11 cellular contexts compared by ENCODE assay signal in the genomic region with DNA sequence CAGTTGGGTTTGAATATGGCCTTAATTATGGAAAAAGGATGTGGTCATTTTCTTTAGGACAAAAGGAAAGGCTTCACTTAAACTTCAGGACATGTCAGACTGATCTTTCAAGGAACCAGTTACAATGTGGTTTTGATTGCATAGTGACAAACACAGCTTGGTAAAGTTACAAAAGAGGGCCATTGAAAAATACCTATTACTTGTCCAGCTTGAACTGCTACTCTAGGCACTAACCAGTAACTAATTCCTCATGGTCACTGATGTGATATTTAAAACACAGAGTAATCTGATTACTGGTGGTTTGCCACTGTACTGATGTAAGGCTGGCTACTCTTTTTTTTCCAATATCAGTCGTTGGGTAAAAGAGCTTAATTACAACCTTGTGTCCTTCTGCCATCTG. TPM values are rescaled to one million over a fixed set of nuclear protein-coding genes. Genes with fewer than 3 reads are reported as not detected.
DNase-seq lines count a peak whose midpoint lies in the region; ATAC-seq and TF ChIP-seq lines count a peak whose summit lies in the region.
"Had no signal": no experiment of that assay in that cellular context is flagged by ENCODE, and none has a peak within 500 bp of the region (broad histone marks: within the 10 kb centered on the region; RNA-seq: fewer than 3 reads in every experiment).

No MANE protein-coding gene starts in this region.

- peaks cover 28% of the 10 kb centered on the region for H3F3A ChIP-seq in GM23248 (ENCODE audit: insufficient read depth)

- H3K79me2 ChIP-seq in GM23248 (ENCODE audit: insufficient read depth): peaks cover 12% of the 10 kb centered on the region

- no peak for ATAC-seq in GM18867 (IDR thresholded peaks at IDR 0.05; ENCODE audit: unreplicated experiment)

- peak overlapping the region; percentile 70 for H3K27ac ChIP-seq in GM23248
- peak overlapping the region; percentile 54 to 79 for H3K27ac ChIP-seq in coronary artery
- peak overlapping the region; percentile 77 to 97 (median 94) for H3K27ac ChIP-seq in sigmoid colon
- H3K27ac ChIP-seq in ovary: no peak overlapping the region

- 9 to 14% methylated on average over 1 of the region's 1 CpG for WGBS in GM23248 (ENCODE audit: low coverage in 1 of 2, low lambda C conversion rate in 2 of 2, missing lambda C conversion rate in 2 of 2), 2 experiments
- 83 to 93% methylated on average over 1 of the region's 1 CpG for WGBS in sigmoid colon, 2 donors
- 71 to 83% (median 80%) methylated on average over 1 of the region's 1 CpG for WGBS in ovary, 3 donors

- H3K9ac ChIP-seq in GM23248: 0 out of 2 replicates have a peak overlapping the region, but pooled peaks have one; percentile 10

- no peak for TF ChIP-seq CTCF in coronary artery (IDR thresholded peaks at IDR 0.05)
- TF ChIP-seq CTCF in sigmoid colon (IDR thresholded peaks at IDR 0.05): no peak
- no peak for TF ChIP-seq CTCF in ovary (IDR thresholded peaks at IDR 0.05)

- H3K4me1 ChIP-seq in GM23248 (ENCODE audit: insufficient read depth): peaks cover 57% of the 10 kb centered on the region
- peaks cover 0 to 98% (median 77%) of the 10 kb centered on the region in 4 donors for H3K4me1 ChIP-seq in sigmoid colon
- peaks cover 7% of the 10 kb centered on the region for H3K4me1 ChIP-seq in ovary (ENCODE audit: insufficient read depth)

- intact Hi-C loops in sigmoid colon (cut with DNase I) (loop anchor here (10.0 kb wide), 1 partner anchor 632 kb away; a partner anchor contains a TSS), ovary (cut with DNase I) (loop anchor here in 1 of 4 donors (10.0 kb wide), 1 partner anchor 58 kb away; no protein-coding TSS in a partner anchor)

- H2AFZ ChIP-seq in GM23248: no peak overlapping the region

- H3K4me3 ChIP-seq in GM23248 (no peak overlapping the region), coronary artery (no peak overlapping the region), sigmoid colon (no peak overlapping the region), ovary (no peak overlapping the region)

- no peaks in the 10 kb centered on the region for H3K36me3 ChIP-seq in GM23248 (ENCODE audit: low read depth)
- peaks cover 0 to 4% (median 0%) of the 10 kb centered on the region in 4 donors for H3K36me3 ChIP-seq in sigmoid colon
- no peaks in the 10 kb centered on the region for H3K36me3 ChIP-seq in ovary

- TF ChIP-seq POLR2A in sigmoid colon (IDR thresholded peaks at IDR 0.05): no peak
- no peak for TF ChIP-seq POLR2A in ovary (IDR thresholded peaks at IDR 0.05)

- in situ Hi-C loops in GM23248 (cut with MboI): no loop called here

- peak overlapping the region; percentile 46 for H3K4me2 ChIP-seq in GM23248 (ENCODE audit: unreplicated experiment)

- H4K20me1 ChIP-seq in GM23248 (ENCODE audit: insufficient read depth): no peaks in the 10 kb centered on the region

- DNase-seq in GM23248: peak; percentile 24
- peak; percentile 3 for DNase-seq in OCI-M1 (lab: John Stamatoyannopoulos, UW)
- DNase-seq in coronary artery (ENCODE audit: low spot score): no peak
- no peak for DNase-seq in sigmoid colon
- no peak for DNase-seq in 8988T
- DNase-seq in NCI-H1436 treated with DMSO at 0.1 percent for 48 hours (lab: John Stamatoyannopoulos, UW): no peak
- no peak for DNase-seq in ovary
- DNase-seq: activated CD8-positive, alpha-beta memory T cell treated with anti-CD3 and anti-CD28 coated beads, Interleukin-2, amount 50 U/mL, for 48 hours; erythroblast; T-helper 9 cell had no signal

- TF ChIP-seq EP300 in sigmoid colon (IDR thresholded peaks at IDR 0.05) (no peak), ovary (IDR thresholded peaks at IDR 0.05) (no peak)

- H3K27me3 ChIP-seq in GM23248 (replicated peaks; ENCODE audit: insufficient read depth) (no peaks in the 10 kb centered on the region), sigmoid colon (no peaks in the 10 kb centered on the region), ovary (no peaks in the 10 kb centered on the region)

- H3K9me3 ChIP-seq in GM23248 (ENCODE audit: low read depth) (no peaks in the 10 kb centered on the region), sigmoid colon (no peaks in the 10 kb centered on the region), ovary (no peaks in the 10 kb centered on the region)

- no peaks in the 10 kb centered on the region for H3K9me2 ChIP-seq in GM23248 (ENCODE audit: insufficient read depth)

RNA-seq across cellular contexts. Expression of a gene that starts 22.6 kb away (rescaled TPM):
- 32.6 and 41.5 TPM in 2 replicates for total RNA-seq in GM23248 (2014; rRNA removed; shearing (Covaris generic))
- polyA plus RNA-seq in GM23248 (2016; fragmentation: Nextera tagmentation; extraction: Ambion mirVana): 32.5 and 32.9 TPM in 2 replicates
- 100 to 1,000 TPM; 289 to 514 (median 341) TPM for total RNA-seq in sigmoid colon
- polyA plus RNA-seq in sigmoid colon: 10 to 100 TPM; 53.5 to 80.7 (median 64.3) TPM
- total RNA-seq in ovary: 10 to 100 TPM in 4 of 7 donors, 1 to 10 TPM in 3; 6.0 to 52.3 (median 11.0) TPM
- polyA plus RNA-seq in ovary: 10 to 100 TPM; 11.1 to 65.0 TPM

Comparison
In these comparisons a context has a peak if more than half of its experiments do, and no peak if none do; other contexts are left out.
1. DNase-seq: peak in GM23248 (single experiment) and OCI-M1 (single experiment); none in coronary artery (single experiment), sigmoid colon (single experiment), 8988T (single experiment), NCI-H1436 treated with DMSO at 0.1 percent for 48 hours (single experiment) and ovary (0 of 5).
2. H3K27ac ChIP-seq: peak in GM23248 (single experiment), coronary artery (2 of 2) and sigmoid colon (4 of 4); none in ovary (0 of 2).